8 cellular contexts compared by ENCODE assay signal in the genomic region with DNA sequence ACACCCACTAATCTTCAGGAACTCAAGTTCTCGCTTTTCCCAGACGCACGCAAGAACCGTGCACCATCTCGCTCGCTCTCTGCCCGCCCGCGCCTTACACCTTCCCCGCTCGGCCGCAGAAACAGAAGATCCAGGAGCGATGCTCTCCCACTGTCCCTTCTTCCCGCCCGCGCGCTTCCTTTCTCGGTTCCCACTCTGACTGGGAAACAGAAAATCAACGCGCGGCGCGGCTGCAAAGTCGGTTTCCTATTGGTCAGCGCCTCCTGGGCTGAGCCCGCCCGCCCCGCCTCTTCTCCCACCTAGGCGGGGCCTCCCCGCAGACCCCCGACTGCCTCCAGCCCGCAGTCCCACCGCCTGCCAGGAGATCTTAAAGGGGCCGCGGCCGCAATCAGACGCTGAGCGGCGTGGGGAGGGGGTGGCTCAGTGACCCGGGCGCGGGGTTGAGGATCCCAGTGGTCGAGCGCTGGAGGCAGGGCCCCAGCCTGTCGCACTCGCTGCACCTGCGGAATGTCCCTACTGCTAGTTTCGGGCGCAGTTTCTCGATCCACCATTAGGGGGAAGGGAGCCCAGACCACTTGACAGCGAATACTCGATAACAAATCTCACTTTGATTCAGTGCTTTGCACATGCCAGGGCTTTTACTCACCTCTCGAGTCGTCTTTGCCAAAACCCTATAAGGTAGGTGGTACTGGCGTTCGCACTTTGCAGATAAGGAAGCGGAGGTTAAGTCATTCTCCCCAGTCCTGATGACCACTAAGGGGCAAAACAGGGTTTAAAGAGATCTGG. TPM values are rescaled to one million over a fixed set of nuclear protein-coding genes. Genes with fewer than 3 reads are reported as not detected.
A peak's percentile ranks its signal among the peaks of the same experiment; 100 is the strongest.
DNase-seq lines count a peak whose midpoint lies in the region; ATAC-seq and TF ChIP-seq lines count a peak whose summit lies in the region.

No MANE protein-coding gene starts in this region.

- peaks cover 8% of the 10 kb centered on the region for H3K79me1 ChIP-seq in trophoblast cell (ENCODE audit: low read length)

- H3K79me2 ChIP-seq in trophoblast cell (ENCODE audit: control insufficient read depth, insufficient read depth, low read length, poor library complexity): peaks cover 7% of the 10 kb centered on the region

- peaks cover 10 to 20% of the 10 kb centered on the region in 2 experiments for H3K4me1 ChIP-seq in trophoblast cell (ENCODE audit: control insufficient read depth in 1 of 2, insufficient read depth in 2 of 2, low read length in 2 of 2)

- peak overlapping the region; percentile 47 for H2BK120ac ChIP-seq in trophoblast cell (ENCODE audit: insufficient read depth, low read length, poor library complexity)

- peak; percentile 75 for TF ChIP-seq CTCF in GM12864 (IDR thresholded peaks at IDR 0.05; ENCODE audit: low read depth, low read length, missing control alignments)
- peak; percentile 77 for TF ChIP-seq CTCF in type B pancreatic cell (conservative IDR thresholded peaks at IDR 0.05)

- peak overlapping the region; percentile 11 for H2BK12ac ChIP-seq in trophoblast cell (ENCODE audit: low read length)

- H3K4me3 ChIP-seq in GM12864 (ENCODE audit: low read depth, low read length) (peak overlapping the region; percentile 95), trophoblast cell (ENCODE audit: low read depth, low read length) (peak overlapping the region; percentile 80)

- no peak overlapping the region for H2AK5ac ChIP-seq in trophoblast cell (ENCODE audit: low read length)

- H3K4me1 Mint-ChIP-seq in type B pancreatic cell (ENCODE audit: unreplicated experiment): peaks cover 19% of the 10 kb centered on the region

- H2BK5ac ChIP-seq in trophoblast cell (ENCODE audit: low read depth, low read length, poor library complexity): peak overlapping the region; percentile 8

- no peaks in the 10 kb centered on the region for H3K27me3 ChIP-seq in trophoblast cell (ENCODE audit: insufficient read depth, low read length)

- H3K23ac ChIP-seq in trophoblast cell (ENCODE audit: low read length): no peak overlapping the region

- H3K14ac ChIP-seq in trophoblast cell (ENCODE audit: low read length): peak overlapping the region; percentile 35

- peaks cover 26% of the 10 kb centered on the region for H3K27me3 Mint-ChIP-seq in type B pancreatic cell

- H4K91ac ChIP-seq in trophoblast cell (ENCODE audit: low read depth, low read length): no peak overlapping the region

- DNase-seq in GM12864 (ENCODE audit: low read depth) (peak; percentile 92), NCI-H1105 (lab: John Stamatoyannopoulos, UW) (peak; percentile 97), SKM-1 treated with dmso at 0.1 percent for 144 hours (lab: John Stamatoyannopoulos, UW; ENCODE audit: unreplicated experiment) (peak; percentile 99), cardiac septum (ENCODE audit: low spot score) (peak; percentile 97), trophoblast cell (peak; percentile 92 to 98), type B pancreatic cell (ENCODE audit: extremely low spot score, unreplicated experiment) (peak; percentile 99)
- DNase-seq in activated naive CD8-positive, alpha-beta T cell treated with anti-CD3 and anti-CD28 coated beads, Interleukin-2, amount 50 U/mL, for 16 hours (ENCODE audit: low read depth, low spot score): peak; percentile 95

- peak overlapping the region; percentile 97 for H3K27ac Mint-ChIP-seq in type B pancreatic cell

- H3K4me3 Mint-ChIP-seq in type B pancreatic cell: peak overlapping the region; percentile 98

- ATAC-seq in HG02623 (IDR thresholded peaks at IDR 0.05; ENCODE audit: unreplicated experiment): peak; percentile 86

- peaks cover 6% of the 10 kb centered on the region for H3K36me3 Mint-ChIP-seq in type B pancreatic cell

- H3K4ac ChIP-seq in trophoblast cell (ENCODE audit: low read depth, low read length): no peak overlapping the region

- H3K9me3 ChIP-seq in trophoblast cell (ENCODE audit: insufficient read depth, low read depth, low read length): no peaks in the 10 kb centered on the region

- WGBS in trophoblast cell (ENCODE audit: extremely low coverage, insufficient coverage, insufficient read length): no CpG with 5 or more reads among the region's 57 CpGs

- H3K4me2 ChIP-seq in trophoblast cell (ENCODE audit: low read length): peak overlapping the region; percentile 92

- no peak overlapping the region for H3K9ac ChIP-seq in trophoblast cell (ENCODE audit: low read length)

- H3K18ac ChIP-seq in trophoblast cell (ENCODE audit: low read length): peak overlapping the region; percentile 19

- peak overlapping the region; percentile 14 for H4K12ac ChIP-seq in trophoblast cell (ENCODE audit: low read depth, low read length)

- H3K9me3 Mint-ChIP-seq in type B pancreatic cell: no peaks in the 10 kb centered on the region

- peaks cover 4 to 6% of the 10 kb centered on the region in 2 experiments for H3K36me3 ChIP-seq in trophoblast cell (ENCODE audit: control insufficient read depth in 1 of 2, insufficient read depth in 2 of 2, low read length in 2 of 2)

- no peak overlapping the region for H3K27ac ChIP-seq in trophoblast cell (ENCODE audit: low read depth, low read length)

- intact Hi-C loops in cardiac septum (cut with DNase I): no loop called here

- H2AFZ ChIP-seq in trophoblast cell (ENCODE audit: insufficient read depth, low read length, poor library complexity): peak overlapping the region; percentile 68

- H4K8ac ChIP-seq in trophoblast cell (ENCODE audit: low read depth, low read length): peak overlapping the region; percentile 50

RNA-seq across cellular contexts. Expression of a gene that starts 0.7 kb away (rescaled TPM):
- total RNA-seq in cardiac septum (143 TPM), type B pancreatic cell (ENCODE audit: low replicate concordance) (67.5 and 86.6 TPM in 2 replicates)
- 33.1 and 33.5 TPM in 2 replicates for polyA plus RNA-seq in trophoblast cell (2013)

RNA-seq across cellular contexts. Expression of a gene that starts 3.8 kb away (rescaled TPM):
- total RNA-seq in cardiac septum (not detected), type B pancreatic cell (ENCODE audit: low replicate concordance) (30.6 and 63.3 TPM in 2 replicates)
- 24.9 and 27.6 TPM in 2 replicates for polyA plus RNA-seq in trophoblast cell (2013)

RNA-seq across cellular contexts. Expression of a gene that starts 21.3 kb away (rescaled TPM):
- total RNA-seq in cardiac septum (0.78 TPM), type B pancreatic cell (ENCODE audit: low replicate concordance) (0.93 and 0.94 TPM in 2 replicates)
- polyA plus RNA-seq in trophoblast cell (2013): 0.06 and 0.08 TPM in 2 replicates

RNA-seq across cellular contexts. Expression of a gene that starts 26.7 kb away (rescaled TPM):
- 0.83 TPM for total RNA-seq in cardiac septum
- 0.08 and 0.14 TPM in 2 replicates for polyA plus RNA-seq in trophoblast cell (2013)
- 1.0 and 1.1 TPM in 2 replicates for total RNA-seq in type B pancreatic cell (ENCODE audit: low replicate concordance)

RNA-seq across cellular contexts. Expression of a gene that starts 35.7 kb away (rescaled TPM):
- total RNA-seq in cardiac septum (87.6 TPM), type B pancreatic cell (ENCODE audit: low replicate concordance) (336 and 414 TPM in 2 replicates)
- 255 and 259 TPM in 2 replicates for polyA plus RNA-seq in trophoblast cell (2013)

Comparison
In these comparisons a context has a peak if more than half of its experiments do, and no peak if none do; other contexts are left out.
1. RNA of a gene that starts 3.8 kb away (total RNA-seq): 30.6 to 63.3 TPM in type B pancreatic cell; not detected in cardiac septum (single experiment); every median in the first group is over 10 times any median in the second.
2. Peak in every context shown above with its lines, with median percentiles within 50 percentile points of each other: DNase-seq.